Comparison of ENCODE assay signal across 8 cellular contexts in the genomic region with DNA sequence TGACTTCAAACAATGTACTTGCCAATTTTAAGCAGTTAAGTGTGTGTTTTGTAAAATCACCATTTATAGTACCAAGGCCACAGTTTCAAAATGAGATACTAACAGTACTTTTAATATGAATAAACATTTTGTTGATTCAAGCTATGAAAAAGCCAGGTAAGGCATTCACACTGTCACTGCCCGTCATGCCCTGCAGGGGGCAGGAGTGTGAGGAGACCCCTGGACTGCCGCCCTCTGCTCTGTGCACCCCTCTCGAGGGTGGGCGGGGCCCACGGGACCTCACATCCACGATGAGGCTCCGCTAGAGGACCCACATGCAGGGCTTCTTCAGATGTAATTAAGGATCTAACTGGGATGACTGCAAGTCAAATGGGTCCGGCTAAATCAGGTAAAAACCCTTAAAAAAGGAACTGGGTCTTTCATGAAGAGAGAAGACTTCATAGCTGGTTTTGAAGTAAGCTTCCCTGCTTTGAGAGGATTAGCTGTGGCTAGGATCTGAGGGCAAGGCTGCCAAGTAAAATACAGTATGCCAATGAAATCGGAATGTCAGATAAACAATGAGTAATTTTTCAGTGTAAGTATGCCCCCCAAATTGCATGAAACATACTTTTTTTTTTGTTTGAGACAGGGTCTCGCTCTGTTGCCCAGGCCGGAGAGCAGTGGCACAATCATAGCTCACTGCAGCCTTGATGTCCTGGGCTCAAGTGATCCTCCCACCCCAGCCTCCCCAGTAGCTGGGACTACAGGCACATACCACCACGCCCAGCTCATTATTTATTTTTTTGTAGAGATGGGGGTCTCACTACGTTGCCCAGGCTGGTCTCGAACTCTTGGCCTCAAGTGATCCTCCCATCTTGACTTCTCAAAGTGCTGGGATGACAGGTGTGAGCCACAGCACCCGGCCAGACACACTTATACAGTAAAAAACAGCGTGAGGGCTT. TPM values are rescaled to one million over a fixed set of nuclear protein-coding genes. Genes with fewer than 3 reads are reported as not detected.
DNase-seq lines count a peak whose midpoint lies in the region; ATAC-seq, FAIRE-seq and TF ChIP-seq lines count a peak whose summit lies in the region.

No MANE protein-coding gene starts in this region.

- peaks cover 99% of the 10 kb centered on the region for H3K36me3 Mint-ChIP-seq in activated T-helper 17 cell treated with anti-CD3 and anti-CD28 coated beads, Interleukin-2, amount 50 U/mL, for 72 hours (ENCODE audit: low read depth)

- no peak for TF ChIP-seq EP300 in suprapubic skin (IDR thresholded peaks at IDR 0.05)

- no peak overlapping the region for H3K27ac ChIP-seq in suprapubic skin

- DNase-seq in AG04449 (ENCODE audit: low read depth, low spot score) (no peak), GM12891 (ENCODE audit: insufficient read length, low spot score) (peak; percentile 43), iris pigment epithelial cell (ENCODE audit: low read depth) (peak; percentile 42), suprapubic skin (ENCODE audit: low spot score in 2 of 2) (no peak), COLO668 (lab: John Stamatoyannopoulos, UW; ENCODE audit: unreplicated experiment) (no peak), mesenteric fat pad (ENCODE audit: low spot score) (no peak)

- POLR2A ChIA-PET in AG04449 (lab: Yijun Ruan, JAX), result interaction anchor here (0.7 kb wide), 1 partner anchor 46 kb away, joined by 3 read pairs; no protein-coding TSS in a partner anchor

- H3K9me3 Mint-ChIP-seq in activated T-helper 17 cell treated with anti-CD3 and anti-CD28 coated beads, Interleukin-2, amount 50 U/mL, for 72 hours, result no peaks in the 10 kb centered on the region

- 76% methylated on average over 15 of the region's 16 CpGs for WGBS in suprapubic skin

- H3K4me3 Mint-ChIP-seq in activated T-helper 17 cell treated with anti-CD3 and anti-CD28 coated beads, Interleukin-2, amount 50 U/mL, for 72 hours, result no peak overlapping the region

- TF ChIP-seq CTCF in AG04449 (IDR thresholded peaks at IDR 0.05; ENCODE audit: insufficient read depth, low read length, missing control alignments) (peak; percentile 38), suprapubic skin (IDR thresholded peaks at IDR 0.05) (peak in 1 of 2 donors; percentile 46)

- H3K36me3 ChIP-seq in suprapubic skin, result peaks cover 98% of the 10 kb centered on the region

- peaks cover 16% of the 10 kb centered on the region for H3K4me1 Mint-ChIP-seq in activated T-helper 17 cell treated with anti-CD3 and anti-CD28 coated beads, Interleukin-2, amount 50 U/mL, for 72 hours

- ATAC-seq in activated T-helper 17 cell treated with anti-CD3 and anti-CD28 coated beads, Interleukin-2, amount 50 U/mL, for 72 hours (replicated peaks), result peak; percentile 41
- no peak for ATAC-seq in HG03460 (IDR thresholded peaks at IDR 0.05; ENCODE audit: unreplicated experiment)

- CTCF ChIA-PET in AG04449 (lab: Yijun Ruan, JAX), result interaction anchor here (0.6 to 4.1 kb wide), 9 partner anchors 8 to 101 kb away, joined by 3 to 38 read pairs (median 6); a partner anchor contains a TSS

- peaks cover 5% of the 10 kb centered on the region for H3K4me1 ChIP-seq in suprapubic skin

- H3K4me3 ChIP-seq in AG04449 (ENCODE audit: low read depth, low read length), result no peak overlapping the region
- H3K4me3 ChIP-seq in suprapubic skin, result no peak overlapping the region

- no peak for FAIRE-seq in GM12891 (lab: Jason Lieb, UNC)

- no peaks in the 10 kb centered on the region for H3K9me3 ChIP-seq in suprapubic skin

- no peaks in the 10 kb centered on the region for H3K27me3 ChIP-seq in suprapubic skin

- TF ChIP-seq POLR2A in GM12891 (IDR thresholded peaks at IDR 0.05; ENCODE audit: low read depth, low read length) (no peak; the same call in 1 of the 2 replicates), suprapubic skin (IDR thresholded peaks at IDR 0.05) (no peak)

- peak overlapping the region; percentile 59 for H3K27ac Mint-ChIP-seq in activated T-helper 17 cell treated with anti-CD3 and anti-CD28 coated beads, Interleukin-2, amount 50 U/mL, for 72 hours

- H3K27me3 Mint-ChIP-seq in activated T-helper 17 cell treated with anti-CD3 and anti-CD28 coated beads, Interleukin-2, amount 50 U/mL, for 72 hours, result no peaks in the 10 kb centered on the region

TF ChIP-seq in GM12891, 5 proteins besides CTCF, POLR2A, EP300 and RAD21:
- peak; percentile 52 for TF ChIP-seq SPI1 (IDR thresholded peaks at IDR 0.05; ENCODE audit: low read depth, low read length)
- no peak for TF ChIP-seq TAF1 (IDR thresholded peaks at IDR 0.05; ENCODE audit: low read depth, low read length)

RNA-seq across cellular contexts. Expression of a gene that starts 18.7 kb away (rescaled TPM):
- polyA plus RNA-seq in GM12891 (2012; ENCODE audit: low read depth, missing spikeins), result 29.5 TPM
- 10 to 100 TPM; 51.4 to 51.5 TPM for total RNA-seq in activated T-helper 17 cell treated with anti-CD3 and anti-CD28 coated beads, Interleukin-2, amount 50 U/mL, for 72 hours
- 100 to 1,000 TPM in 1 of 4 donors, 10 to 100 TPM in 3; 64.6 to 143 (median 79.2) TPM for total RNA-seq in suprapubic skin
- total RNA-seq in mesenteric fat pad, result 39.0 TPM

RNA-seq across cellular contexts. Expression of a gene that starts 30.3 kb away (rescaled TPM):
- polyA plus RNA-seq in GM12891 (2012; ENCODE audit: low read depth, missing spikeins), result 23.0 TPM
- total RNA-seq in activated T-helper 17 cell treated with anti-CD3 and anti-CD28 coated beads, Interleukin-2, amount 50 U/mL, for 72 hours, result 10 to 100 TPM; 32.7 to 34.6 TPM
- 10 to 100 TPM; 30.4 to 57.0 (median 45.1) TPM for total RNA-seq in suprapubic skin
- total RNA-seq in mesenteric fat pad, result 22.6 TPM

RNA-seq across cellular contexts. Expression of a gene that starts 44.9 kb away (rescaled TPM):
- polyA plus RNA-seq in GM12891 (2012; ENCODE audit: low read depth, missing spikeins), result 33.7 TPM
- 1 to 10 TPM; 5.2 to 7.0 TPM for total RNA-seq in activated T-helper 17 cell treated with anti-CD3 and anti-CD28 coated beads, Interleukin-2, amount 50 U/mL, for 72 hours
- total RNA-seq in suprapubic skin (1 to 10 TPM in 1 of 4 donors, under 1 TPM in 3; 0.10 to 2.1 (median 0.66) TPM), mesenteric fat pad (12.7 TPM)

RNA-seq across cellular contexts. Expression of a gene that starts 46.0 kb away (rescaled TPM):
- polyA plus RNA-seq in GM12891 (2012; ENCODE audit: low read depth, missing spikeins), result 9.5 TPM
- total RNA-seq in activated T-helper 17 cell treated with anti-CD3 and anti-CD28 coated beads, Interleukin-2, amount 50 U/mL, for 72 hours, result 1 to 10 TPM; 3.4 to 3.7 TPM
- total RNA-seq in suprapubic skin (10 to 100 TPM in 2 of 4 donors, 1 to 10 TPM in 2; 9.0 to 20.3 (median 12.7) TPM), mesenteric fat pad (10.1 TPM)

Comparison
In these comparisons a context has a peak if more than half of its experiments do, and no peak if none do; other contexts are left out.
1. DNase-seq: peak in GM12891 (single experiment) and iris pigment epithelial cell (single experiment); none in AG04449 (single experiment), suprapubic skin (0 of 2), COLO668 (single experiment) and mesenteric fat pad (single experiment).